ENCODE assay signal across 9 cellular contexts in genomic region chrX:56764975-56765791, GRCh38. TPM values are rescaled to one million over a fixed set of nuclear protein-coding genes. Genes with fewer than 3 reads are reported as not detected.
DNase-seq lines count a peak whose midpoint lies in the region; ATAC-seq and TF ChIP-seq lines count a peak whose summit lies in the region.
"Had no signal": no experiment of that assay in that cellular context is flagged by ENCODE, and none has a peak within 500 bp of the region (broad histone marks: within the 10 kb centered on the region; RNA-seq: fewer than 3 reads in every experiment).

No MANE protein-coding gene starts in this region.

- no peaks in the 10 kb centered on the region for H3F3A ChIP-seq in smooth muscle cell (ENCODE audit: low read depth)

- TF ChIP-seq CTCF in smooth muscle cell (IDR thresholded peaks at IDR 0.05; ENCODE audit: borderline replicate concordance, insufficient read depth, poor library complexity, severe bottlenecking) (no peak), brain microvascular endothelial cell (IDR thresholded peaks at IDR 0.05; ENCODE audit: low read depth, low read length, missing control alignments) (no peak)

- ATAC-seq in GM18511 (IDR thresholded peaks at IDR 0.05; ENCODE audit: unreplicated experiment) (peak; percentile 16), GM18519 (IDR thresholded peaks at IDR 0.05; ENCODE audit: low FRiP score, unreplicated experiment) (no peak)

- in situ Hi-C loops in brain microvascular endothelial cell (cut with HindIII; ENCODE audit: low pct_ligation_motif_present, low sequenced_read_pairs) = no loop called here

- H3K27me3 ChIP-seq in duodenal mucosa (ENCODE audit: control insufficient read depth in 1 of 2, insufficient read depth in 2 of 2, low read length in 2 of 2) (no peaks in the 10 kb centered on the region), smooth muscle cell (ENCODE audit: low read depth) (no peaks in the 10 kb centered on the region), brain microvascular endothelial cell (replicated peaks) (no peaks in the 10 kb centered on the region)

- no peak overlapping the region for H2AFZ ChIP-seq in smooth muscle cell (ENCODE audit: low read depth)

- H3K4me1 ChIP-seq in duodenal mucosa (ENCODE audit: control insufficient read depth in 1 of 2, insufficient read depth in 2 of 2, low read length in 2 of 2) (peaks cover 0 to 9% of the 10 kb centered on the region in 2 donors), smooth muscle cell (ENCODE audit: low read depth) (peaks cover 4% of the 10 kb centered on the region)

- DNase-seq in Jurkat, Clone E6-1 (ENCODE audit: low read depth, low spot score) = peak; percentile 71
- DNase-seq in smooth muscle cell (lab: John Stamatoyannopoulos, UW; ENCODE audit: unreplicated experiment) (no peak), brain microvascular endothelial cell (no peak), NCI-H2227 (lab: John Stamatoyannopoulos, UW; ENCODE audit: unreplicated experiment) (no peak), DMS153 treated with DMSO at 0.1 percent for 48 hours (lab: John Stamatoyannopoulos, UW; ENCODE audit: unreplicated experiment) (no peak)
- DNase-seq: NCI-H748 treated with DMSO at 0.1 percent for 48 hours had no signal

- peaks cover 41% of the 10 kb centered on the region for H4K20me1 ChIP-seq in smooth muscle cell (ENCODE audit: low read depth)

- no peaks in the 10 kb centered on the region for H3K9me3 ChIP-seq in duodenal mucosa (ENCODE audit: control insufficient read depth in 1 of 2, low read length in 2 of 2)
- no peaks in the 10 kb centered on the region for H3K9me3 ChIP-seq in smooth muscle cell (replicated peaks; ENCODE audit: low read depth)

- H3K27ac ChIP-seq in duodenal mucosa (ENCODE audit: low read depth, low read length) (peak overlapping the region; percentile 20), smooth muscle cell (ENCODE audit: low read depth) (peak overlapping the region; percentile 55), brain microvascular endothelial cell (no peak overlapping the region)

- H3K9ac ChIP-seq in duodenal mucosa (ENCODE audit: low read depth in 1 of 2, low read length in 2 of 2) (no peak overlapping the region), smooth muscle cell (ENCODE audit: low read depth) (no peak overlapping the region)

- 68% methylated on average over 15 of the region's 15 CpGs for WGBS in smooth muscle cell (ENCODE audit: low lambda C conversion rate)

- H3K4me2 ChIP-seq in smooth muscle cell = peak overlapping the region; percentile 57

- no peaks in the 10 kb centered on the region for H3K79me2 ChIP-seq in smooth muscle cell (ENCODE audit: low read depth)

- H3K36me3 ChIP-seq in duodenal mucosa (ENCODE audit: control insufficient read depth in 1 of 2, insufficient read depth in 2 of 2, low read length in 2 of 2) (no peaks in the 10 kb centered on the region), smooth muscle cell (ENCODE audit: low read depth) (no peaks in the 10 kb centered on the region), brain microvascular endothelial cell (replicated peaks) (no peaks in the 10 kb centered on the region)

- H3K4me3 ChIP-seq in Jurkat, Clone E6-1 (ENCODE audit: low read length) = no peak overlapping the region
- no peak overlapping the region for H3K4me3 ChIP-seq in duodenal mucosa (ENCODE audit: low read depth in 1 of 2, low read length in 2 of 2)
- no peak overlapping the region for H3K4me3 ChIP-seq in smooth muscle cell
- H3K4me3 ChIP-seq in brain microvascular endothelial cell (ENCODE audit: low read depth, low read length) = no peak overlapping the region

RNA-seq across cellular contexts. Expression of gene NBDY, which starts 36.1 kb away (rescaled TPM):
- 80.9 TPM for polyA plus RNA-seq in Jurkat, Clone E6-1 (2012; ENCODE audit: insufficient read depth, insufficient read length)
- 23.0 and 26.9 TPM in 2 replicates for total RNA-seq in smooth muscle cell
- polyA plus RNA-seq in smooth muscle cell = 216 and 226 TPM in 2 replicates
